Comparison of ENCODE assay signal across 9 cellular contexts in genomic region chr11:57567210-57567511, GRCh38. TPM values are rescaled to one million over a fixed set of nuclear protein-coding genes. Genes with fewer than 3 reads are reported as not detected.
A peak's percentile ranks its signal among the peaks of the same experiment; 100 is the strongest.
DNase-seq lines count a peak whose midpoint lies in the region; ATAC-seq and TF ChIP-seq lines count a peak whose summit lies in the region.
"Had no signal": no experiment of that assay in that cellular context is flagged by ENCODE, and none has a peak within 500 bp of the region (broad histone marks: within the 10 kb centered on the region; RNA-seq: fewer than 3 reads in every experiment).

No MANE protein-coding gene starts in this region.

- no peaks in the 10 kb centered on the region for H3K27me3 Mint-ChIP-seq in Caco-2 (ENCODE audit: insufficient read depth, unreplicated experiment)

- no peaks in the 10 kb centered on the region for H3K9me3 ChIP-seq in Caco-2
- H3K9me3 ChIP-seq in liver (ENCODE audit: control insufficient read depth in 4 of 4, low read length in 3 of 4), result no peaks in the 10 kb centered on the region
- no peaks in the 10 kb centered on the region for H3K9me3 ChIP-seq in thymus (ENCODE audit: control insufficient read depth)

- peak overlapping the region; percentile 60 to 80 for H3K9ac ChIP-seq in liver (ENCODE audit: low read depth in 1 of 2, low read length in 2 of 2)

- H3K36me3 ChIP-seq in Caco-2 (ENCODE audit: control insufficient read depth, insufficient read depth, low read length) (no peaks in the 10 kb centered on the region), liver (ENCODE audit: control insufficient read depth in 4 of 4, insufficient read depth in 3 of 4, low read depth in 1 of 4, low read length in 3 of 4) (no peaks in the 10 kb centered on the region), thymus (ENCODE audit: control insufficient read depth, insufficient read depth) (no peaks in the 10 kb centered on the region)

- H3K4me1 ChIP-seq in Caco-2 (peaks cover 10% of the 10 kb centered on the region; the same call in 1 of the 2 replicates), liver (ENCODE audit: control insufficient read depth in 4 of 4, insufficient read depth in 4 of 4, low read length in 3 of 4) (peaks cover 8 to 37% (median 24%) of the 10 kb centered on the region in 4 donors), thymus (ENCODE audit: control insufficient read depth, insufficient read depth, low read length) (peaks cover 8% of the 10 kb centered on the region)

- no peak for DNase-seq in Caco-2
- DNase-seq in OCI-M1 (lab: John Stamatoyannopoulos, UW), result peak; percentile 69
- DNase-seq in cardiac fibroblast (ENCODE audit: low read depth in 2 of 2), result peak; percentile 13 to 15
- DNase-seq in H4 (ENCODE audit: low spot score), result no peak
- no peak for DNase-seq in UCSD-AML1 (lab: John Stamatoyannopoulos, UW; ENCODE audit: unreplicated experiment)

- CTCF ChIA-PET in Caco-2 (lab: Charles Lee), result interaction anchor here (0.6 to 3.0 kb wide), 10 partner anchors 15 to 315 kb away, joined by 3 to 82 read pairs (median 8); no protein-coding TSS in a partner anchor

- H3K4me3 ChIP-seq in Caco-2 (ENCODE audit: low read depth, low read length), result peak overlapping the region; percentile 54
- peak overlapping the region; percentile 88 to 92 for H3K4me3 ChIP-seq in cardiac fibroblast (replicated peaks in 1 of 2; ENCODE audit: low read depth in 2 of 2, low read length in 2 of 2)
- H3K4me3 ChIP-seq in liver (ENCODE audit: low read depth in 1 of 3, low read length in 3 of 3), result peak overlapping the region; percentile 78 to 97 (median 79)
- H3K4me3 ChIP-seq in thymus (ENCODE audit: low read length), result peak overlapping the region; percentile 76

- no peak for TF ChIP-seq RAD21 in liver (IDR thresholded peaks at IDR 0.05)

- under 1% methylated on average over 9 of the region's 9 CpGs for WGBS in liver
- under 1% methylated on average over 9 of the region's 9 CpGs for WGBS in thymus

- ATAC-seq in GM21528 (IDR thresholded peaks at IDR 0.05; ENCODE audit: low FRiP score, unreplicated experiment), result peak; percentile 2

- BruUV-seq in Caco-2 (replicated peaks; lab: Mats Ljungman, UMichigan), result TSS peak; percentile 35

- H3K9me3 Mint-ChIP-seq in Caco-2 (ENCODE audit: unreplicated experiment), result no peaks in the 10 kb centered on the region

- H3K27ac Mint-ChIP-seq in Caco-2 (ENCODE audit: unreplicated experiment), result no peak overlapping the region

- H3K36me3 Mint-ChIP-seq in Caco-2 (ENCODE audit: insufficient read depth, unreplicated experiment), result peaks cover 7% of the 10 kb centered on the region

- TF ChIP-seq CTCF in Caco-2 (IDR thresholded peaks at IDR 0.05; ENCODE audit: insufficient read depth in 1 of 2, low read depth in 1 of 2, low read length in 1 of 2, severe bottlenecking in 1 of 2, unreplicated experiment in 1 of 2) (no peak), cardiac fibroblast (IDR thresholded peaks at IDR 0.05; ENCODE audit: low read depth, low read length) (no peak), liver (IDR thresholded peaks at IDR 0.05; ENCODE audit: low read depth, low read length, missing input control) (no peak)

- peak overlapping the region; percentile 85 to 90 for H3K27ac ChIP-seq in liver (ENCODE audit: low read depth in 1 of 2, low read length in 2 of 2)
- H3K27ac ChIP-seq in thymus (ENCODE audit: low read depth), result peak overlapping the region; percentile 89

- H3K4me3 Mint-ChIP-seq in Caco-2 (ENCODE audit: unreplicated experiment), result peak overlapping the region; percentile 96

- intact Hi-C loops in Caco-2 (cut with micrococcal nuclease; ENCODE audit: unreplicated experiment), result no loop called here

- H3K27me3 ChIP-seq in Caco-2 (replicated peaks; ENCODE audit: control insufficient read depth, insufficient read depth, low read length), result no peaks in the 10 kb centered on the region
- H3K27me3 ChIP-seq in liver (ENCODE audit: control insufficient read depth in 4 of 4, insufficient read depth in 4 of 4, low read length in 3 of 4), result no peaks in the 10 kb centered on the region
- H3K27me3 ChIP-seq in thymus (ENCODE audit: control insufficient read depth, insufficient read depth), result no peaks in the 10 kb centered on the region

- peaks cover 18% of the 10 kb centered on the region for H3K4me1 Mint-ChIP-seq in Caco-2 (ENCODE audit: low read depth, unreplicated experiment)

- POLR2A ChIA-PET in Caco-2 (lab: Charles Lee), result interaction anchor here (0.5 to 0.7 kb wide), 2 partner anchors 15 to 30 kb away, joined by 6 to 8 read pairs; no protein-coding TSS in a partner anchor

TF ChIP-seq in liver, 16 proteins besides CTCF, POLR2A, EP300 and RAD21:
- TF ChIP-seq, protein P1, sequence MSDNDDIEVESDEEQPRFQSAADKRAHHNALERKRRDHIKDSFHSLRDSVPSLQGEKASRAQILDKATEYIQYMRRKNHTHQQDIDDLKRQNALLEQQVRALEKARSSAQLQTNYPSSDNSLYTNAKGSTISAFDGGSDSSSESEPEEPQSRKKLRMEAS (IDR thresholded peaks at IDR 0.05), result no peak
- no peak for TF ChIP-seq TAF1 (conservative IDR thresholded peaks at IDR 0.05)
- no peak for TF ChIP-seq ATF3 (IDR thresholded peaks at IDR 0.05)
- no peak for TF ChIP-seq FOXA2 (IDR thresholded peaks at IDR 0.05)
- no peak for TF ChIP-seq SP1 (IDR thresholded peaks at IDR 0.05)
- TF ChIP-seq EGR1 (IDR thresholded peaks at IDR 0.05; ENCODE audit: low read depth in 2 of 2), result no peak
- TF ChIP-seq RXRA (IDR thresholded peaks at IDR 0.05), result no peak
- TF ChIP-seq FOXA1 (IDR thresholded peaks at IDR 0.05), result no peak
- TF ChIP-seq HNF4A (conservative IDR thresholded peaks at IDR 0.05), result no peak
- no peak for TF ChIP-seq GABPA (IDR thresholded peaks at IDR 0.05 in 1 of 2, conservative IDR thresholded peaks at IDR 0.05 in 1 of 2)
- no peak for TF ChIP-seq HNF4G (IDR thresholded peaks at IDR 0.05)
- no peak for TF ChIP-seq JUND (IDR thresholded peaks at IDR 0.05)
- TF ChIP-seq REST (IDR thresholded peaks at IDR 0.05), result no peak
- no peak for TF ChIP-seq YY1 (IDR thresholded peaks at IDR 0.05)
- no peak for TF ChIP-seq ZBTB33 (IDR thresholded peaks at IDR 0.05)

RNA-seq across cellular contexts. Expression of gene UBE2L6, which starts 0.3 kb away (rescaled TPM):
- total RNA-seq in Caco-2 (2022) (16.7 and 20.2 TPM in 2 replicates), liver (10 to 100 TPM; 18.6 to 44.8 TPM)
- polyA plus RNA-seq in liver (10 to 100 TPM; 85.4 to 97.2 TPM), thymus (98.7 TPM)
- total RNA-seq in H4 (2014; rRNA removed; shearing (Covaris generic)), result 103 and 149 TPM in 2 replicates

RNA-seq across cellular contexts. Expression of gene SMTNL1, which starts 29.8 kb away (rescaled TPM):
- total RNA-seq in Caco-2 (2022) (0.18 TPM in 1 of 2 replicates, not detected in the other), liver (not detected)
- polyA plus RNA-seq in liver (not detected), thymus (0.05 TPM)
- total RNA-seq in H4 (2014; rRNA removed; shearing (Covaris generic)), result not detected in 2 replicates
- total RNA-seq: T-helper 2 cell treated with Interferon-gamma antibody and Interleukin-4, amounts not matched to agents 100 ng/mL and 5 ng/mL, for 36 hours had no signal

RNA-seq across cellular contexts. Expression of gene SERPING1, which starts 30.3 kb away (rescaled TPM):
- total RNA-seq in Caco-2 (2022), result 3.2 and 3.8 TPM in 2 replicates
- total RNA-seq in liver, result 100 to 1,000 TPM; 235 to 541 TPM
- 1,000 to 10,000 TPM; 2,487 to 2,911 TPM for polyA plus RNA-seq in liver
- 164 TPM for polyA plus RNA-seq in thymus
- 1.2 and 8.3 TPM in 2 replicates for total RNA-seq in H4 (2014; rRNA removed; shearing (Covaris generic))
- total RNA-seq: T-helper 2 cell treated with Interferon-gamma antibody and Interleukin-4, amounts not matched to agents 100 ng/mL and 5 ng/mL, for 36 hours had no signal

RNA-seq across cellular contexts. Expression of gene TIMM10, which starts 36.6 kb away (rescaled TPM):
- total RNA-seq in Caco-2 (2022) (102 and 103 TPM in 2 replicates), liver (10 to 100 TPM; 19.8 to 23.7 TPM)
- polyA plus RNA-seq in liver (10 to 100 TPM; 36.9 to 77.4 TPM), thymus (49.3 TPM)
- 111 and 118 TPM in 2 replicates for total RNA-seq in H4 (2014; rRNA removed; shearing (Covaris generic))

RNA-seq across cellular contexts. Expression of gene SLC43A1, which starts 51.7 kb away (rescaled TPM):
- 71.7 and 80.5 TPM in 2 replicates for total RNA-seq in Caco-2 (2022)
- 100 to 1,000 TPM; 107 to 171 TPM for total RNA-seq in liver
- polyA plus RNA-seq in liver, result 100 to 1,000 TPM in 1 of 2 donors, 10 to 100 TPM in 1; 85.6 to 108 TPM
- 5.1 TPM for polyA plus RNA-seq in thymus
- 3.5 and 6.0 TPM in 2 replicates for total RNA-seq in H4 (2014; rRNA removed; shearing (Covaris generic))

Comparison
In these comparisons a context has a peak if more than half of its experiments do, and no peak if none do; other contexts are left out.
1. DNase-seq: peak in OCI-M1 (single experiment) and cardiac fibroblast (2 of 2); none in Caco-2 (0 of 2), H4 (single experiment) and UCSD-AML1 (single experiment).
2. RNA of gene SERPING1, which starts 30.3 kb away (total RNA-seq): 235 to 541 TPM in liver; 3.2 to 3.8 TPM in Caco-2 and 1.2 to 8.3 TPM in H4; every median in the first group is over 10 times any median in the second.
3. Peak in every context shown above with its lines, with median percentiles within 50 percentile points of each other: H3K4me3 ChIP-seq.